Comparison of ENCODE assay signal across 8 cellular contexts in genomic region chr10:70478191-70479160, GRCh38. TPM values are rescaled to one million over a fixed set of nuclear protein-coding genes. Genes with fewer than 3 reads are reported as not detected.
DNase-seq lines count a peak whose midpoint lies in the region; ATAC-seq and TF ChIP-seq lines count a peak whose summit lies in the region.

Gene PALD1, plus strand, starts transcription at chr10:70478767. Its CDS starts 47,185 bp downstream, at chr10:70525952.

- no peak for TF ChIP-seq CTCF in cardiac fibroblast (IDR thresholded peaks at IDR 0.05; ENCODE audit: low read depth, low read length)

- ATAC-seq in HG03354 (IDR thresholded peaks at IDR 0.05; ENCODE audit: poor library complexity, severe bottlenecking, unreplicated experiment) (no peak), HG03469 (IDR thresholded peaks at IDR 0.05; ENCODE audit: unreplicated experiment) (no peak)

- H3K9me3 ChIP-seq in HUES64 (ENCODE audit: insufficient read depth, low read depth, low read length): no peaks in the 10 kb centered on the region

- H3K27me3 ChIP-seq in HUES64 (ENCODE audit: insufficient read depth, low read length): peaks cover 15% of the 10 kb centered on the region; the same call in 1 of the 2 replicates

- peak; percentile 61 for DNase-seq in EH (ENCODE audit: low read depth)
- peak; percentile 18 for DNase-seq in T-helper 9 cell
- peak in 1 of 2 donors; percentile 36 for DNase-seq in cardiac fibroblast (ENCODE audit: low read depth in 2 of 2)
- peak; percentile 27 for DNase-seq in kidney glomerular epithelial cell (lab: John Stamatoyannopoulos, UW)
- peak; percentile 32 to 57 for DNase-seq in stimulated activated CD4-positive, alpha-beta T cell treated with anti-CD3 and anti-CD28 coated beads, Interleukin-1b, Interleukin-23, amount 100 ng/mL, for 4 hours (ENCODE audit: low read depth in 2 of 2)

- H3K4me3 ChIP-seq in HUES64 (ENCODE audit: low read length) (peak within 1 kb of the TSS; percentile 60), cardiac fibroblast (replicated peaks in 1 of 2; ENCODE audit: low read depth in 2 of 2, low read length in 2 of 2) (peak within 1 kb of the TSS; percentile 30 to 50)

- no peaks in the 10 kb centered on the region for H3K36me3 ChIP-seq in HUES64 (ENCODE audit: insufficient read depth, low read length)

- peak within 1 kb of the TSS; percentile 79 for H3K9ac ChIP-seq in HUES64 (ENCODE audit: low read depth, low read length)

- H3K27ac ChIP-seq in HUES64 (ENCODE audit: low read depth, low read length): peak within 1 kb of the TSS; percentile 69; the same call in 1 of the 2 replicates

- peaks cover 19% of the 10 kb centered on the region for H3K4me1 ChIP-seq in HUES64 (ENCODE audit: insufficient read depth, low read length)

- under 1% methylated on average over 106 of the region's 110 CpGs for WGBS in HUES64

RNA-seq across cellular contexts. Expression of gene PALD1, which starts in this region (rescaled TPM):
- 15.2 TPM for polyA plus RNA-seq in HUES64 (2013, experiment 1 of 2)
- 16.1 TPM for polyA plus RNA-seq in HUES64 (2013, experiment 2 of 2)
